In genomic region chr1:6579374-6580118, GRCh38 we compare ENCODE assay signal across 1 cellular context.
TF ChIP-seq lines count a peak whose summit lies in the region.

TSS of gene ZBTB48 (plus strand) at chr1:6579994. CDS start at chr1:6580610, 616 bp downstream.

TF ChIP-seq in HepG2, 621 proteins besides CTCF, POLR2A, EP300 and RAD21 (continued from another document and continues in another):
- TF ChIP-seq, protein P1, sequence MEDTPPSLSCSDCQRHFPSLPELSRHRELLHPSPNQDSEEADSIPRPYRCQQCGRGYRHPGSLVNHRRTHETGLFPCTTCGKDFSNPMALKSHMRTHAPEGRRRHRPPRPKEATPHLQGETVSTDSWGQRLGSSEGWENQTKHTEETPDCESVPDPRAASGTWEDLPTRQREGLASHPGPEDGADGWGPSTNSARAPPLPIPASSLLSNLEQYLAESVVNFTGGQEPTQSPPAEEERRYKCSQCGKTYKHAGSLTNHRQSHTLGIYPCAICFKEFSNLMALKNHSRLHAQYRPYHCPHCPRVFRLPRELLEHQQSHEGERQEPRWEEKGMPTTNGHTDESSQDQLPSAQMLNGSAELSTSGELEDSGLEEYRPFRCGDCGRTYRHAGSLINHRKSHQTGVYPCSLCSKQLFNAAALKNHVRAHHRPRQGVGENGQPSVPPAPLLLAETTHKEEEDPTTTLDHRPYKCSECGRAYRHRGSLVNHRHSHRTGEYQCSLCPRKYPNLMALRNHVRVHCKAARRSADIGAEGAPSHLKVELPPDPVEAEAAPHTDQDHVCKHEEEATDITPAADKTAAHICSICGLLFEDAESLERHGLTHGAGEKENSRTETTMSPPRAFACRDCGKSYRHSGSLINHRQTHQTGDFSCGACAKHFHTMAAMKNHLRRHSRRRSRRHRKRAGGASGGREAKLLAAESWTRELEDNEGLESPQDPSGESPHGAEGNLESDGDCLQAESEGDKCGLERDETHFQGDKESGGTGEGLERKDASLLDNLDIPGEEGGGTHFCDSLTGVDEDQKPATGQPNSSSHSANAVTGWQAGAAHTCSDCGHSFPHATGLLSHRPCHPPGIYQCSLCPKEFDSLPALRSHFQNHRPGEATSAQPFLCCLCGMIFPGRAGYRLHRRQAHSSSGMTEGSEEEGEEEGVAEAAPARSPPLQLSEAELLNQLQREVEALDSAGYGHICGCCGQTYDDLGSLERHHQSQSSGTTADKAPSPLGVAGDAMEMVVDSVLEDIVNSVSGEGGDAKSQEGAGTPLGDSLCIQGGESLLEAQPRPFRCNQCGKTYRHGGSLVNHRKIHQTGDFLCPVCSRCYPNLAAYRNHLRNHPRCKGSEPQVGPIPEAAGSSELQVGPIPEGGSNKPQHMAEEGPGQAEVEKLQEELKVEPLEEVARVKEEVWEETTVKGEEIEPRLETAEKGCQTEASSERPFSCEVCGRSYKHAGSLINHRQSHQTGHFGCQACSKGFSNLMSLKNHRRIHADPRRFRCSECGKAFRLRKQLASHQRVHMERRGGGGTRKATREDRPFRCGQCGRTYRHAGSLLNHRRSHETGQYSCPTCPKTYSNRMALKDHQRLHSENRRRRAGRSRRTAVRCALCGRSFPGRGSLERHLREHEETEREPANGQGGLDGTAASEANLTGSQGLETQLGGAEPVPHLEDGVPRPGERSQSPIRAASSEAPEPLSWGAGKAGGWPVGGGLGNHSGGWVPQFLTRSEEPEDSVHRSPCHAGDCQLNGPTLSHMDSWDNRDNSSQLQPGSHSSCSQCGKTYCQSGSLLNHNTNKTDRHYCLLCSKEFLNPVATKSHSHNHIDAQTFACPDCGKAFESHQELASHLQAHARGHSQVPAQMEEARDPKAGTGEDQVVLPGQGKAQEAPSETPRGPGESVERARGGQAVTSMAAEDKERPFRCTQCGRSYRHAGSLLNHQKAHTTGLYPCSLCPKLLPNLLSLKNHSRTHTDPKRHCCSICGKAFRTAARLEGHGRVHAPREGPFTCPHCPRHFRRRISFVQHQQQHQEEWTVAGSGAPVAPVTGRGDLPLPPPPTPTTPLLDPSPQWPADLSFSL (CRISPR knock-in tag; IDR thresholded peaks at IDR 0.05): no peak
- TF ChIP-seq ZNF839 (CRISPR knock-in tag; IDR thresholded peaks at IDR 0.05; ENCODE audit: borderline replicate concordance) (no peak), SOX13 (IDR thresholded peaks at IDR 0.05) (no peak), SOX13 (CRISPR knock-in tag; conservative IDR thresholded peaks at IDR 0.05 in 1 of 2, IDR thresholded peaks at IDR 0.05 in 1 of 2) (peak in 1 of 2 experiments; percentile 26; a peak in 1 of 4 replicates), RFX5 (IDR thresholded peaks at IDR 0.05; ENCODE audit: low read depth, low read length) (peak; percentile 60; the same call in 1 of the 2 replicates), EED (CRISPR knock-in tag; IDR thresholded peaks at IDR 0.05) (peak; percentile 81; the same call in 1 of the 2 replicates), ZNF274 (CRISPR knock-in tag; IDR thresholded peaks at IDR 0.05) (no peak; the same call in 1 of the 2 replicates), KIAA2018 (CRISPR knock-in tag; IDR thresholded peaks at IDR 0.05; ENCODE audit: borderline replicate concordance) (no peak), SRSF9 (IDR thresholded peaks at IDR 0.05; ENCODE audit: borderline replicate concordance, insufficient read depth, low read depth, low read length, poor library complexity, severe bottlenecking) (no peak), SALL1 (CRISPR knock-in tag; IDR thresholded peaks at IDR 0.05) (peak; percentile 43), ARID3A (IDR thresholded peaks at IDR 0.05; ENCODE audit: low read depth, low read length) (no peak), ZNF432 (CRISPR knock-in tag; IDR thresholded peaks at IDR 0.05; ENCODE audit: borderline replicate concordance) (no peak), ZBTB25 (CRISPR knock-in tag; IDR thresholded peaks at IDR 0.05) (no peak), ATF7-NPFF (CRISPR knock-in tag; IDR thresholded peaks at IDR 0.05; ENCODE audit: low read depth) (no peak; the same call in 1 of the 2 replicates), ZMYM4 (CRISPR knock-in tag; IDR thresholded peaks at IDR 0.05) (0 out of 2 replicates have a peak, but pooled peaks have one; percentile 36), ZNF10 (CRISPR knock-in tag; IDR thresholded peaks at IDR 0.05; ENCODE audit: borderline replicate concordance, low read depth) (no peak), ZNF878 (CRISPR knock-in tag; IDR thresholded peaks at IDR 0.05) (no peak), ARNTL (CRISPR knock-in tag; IDR thresholded peaks at IDR 0.05) (no peak), MYNN (CRISPR knock-in tag; IDR thresholded peaks at IDR 0.05; ENCODE audit: low read depth) (no peak), MED13 (CRISPR knock-in tag; IDR thresholded peaks at IDR 0.05) (no peak), PBX2 (CRISPR knock-in tag; IDR thresholded peaks at IDR 0.05) (no peak), ZNF577 (CRISPR knock-in tag; IDR thresholded peaks at IDR 0.05; ENCODE audit: borderline replicate concordance, low read depth) (no peak), FOSL1 (CRISPR knock-in tag; IDR thresholded peaks at IDR 0.05; ENCODE audit: borderline replicate concordance) (no peak), PCBP2 (optimal IDR thresholded peaks at IDR 0.05; ENCODE audit: low read depth, low read length, poor library complexity, severe bottlenecking) (no peak), ZNF614 (CRISPR knock-in tag; IDR thresholded peaks at IDR 0.05; ENCODE audit: borderline replicate concordance) (no peak)
- TF ChIP-seq, protein P2, sequence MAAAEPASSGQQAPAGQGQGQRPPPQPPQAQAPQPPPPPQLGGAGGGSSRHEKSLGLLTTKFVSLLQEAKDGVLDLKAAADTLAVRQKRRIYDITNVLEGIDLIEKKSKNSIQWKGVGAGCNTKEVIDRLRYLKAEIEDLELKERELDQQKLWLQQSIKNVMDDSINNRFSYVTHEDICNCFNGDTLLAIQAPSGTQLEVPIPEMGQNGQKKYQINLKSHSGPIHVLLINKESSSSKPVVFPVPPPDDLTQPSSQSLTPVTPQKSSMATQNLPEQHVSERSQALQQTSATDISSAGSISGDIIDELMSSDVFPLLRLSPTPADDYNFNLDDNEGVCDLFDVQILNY (CRISPR knock-in tag; conservative IDR thresholded peaks at IDR 0.05): no peak
- TF ChIP-seq, protein P3, sequence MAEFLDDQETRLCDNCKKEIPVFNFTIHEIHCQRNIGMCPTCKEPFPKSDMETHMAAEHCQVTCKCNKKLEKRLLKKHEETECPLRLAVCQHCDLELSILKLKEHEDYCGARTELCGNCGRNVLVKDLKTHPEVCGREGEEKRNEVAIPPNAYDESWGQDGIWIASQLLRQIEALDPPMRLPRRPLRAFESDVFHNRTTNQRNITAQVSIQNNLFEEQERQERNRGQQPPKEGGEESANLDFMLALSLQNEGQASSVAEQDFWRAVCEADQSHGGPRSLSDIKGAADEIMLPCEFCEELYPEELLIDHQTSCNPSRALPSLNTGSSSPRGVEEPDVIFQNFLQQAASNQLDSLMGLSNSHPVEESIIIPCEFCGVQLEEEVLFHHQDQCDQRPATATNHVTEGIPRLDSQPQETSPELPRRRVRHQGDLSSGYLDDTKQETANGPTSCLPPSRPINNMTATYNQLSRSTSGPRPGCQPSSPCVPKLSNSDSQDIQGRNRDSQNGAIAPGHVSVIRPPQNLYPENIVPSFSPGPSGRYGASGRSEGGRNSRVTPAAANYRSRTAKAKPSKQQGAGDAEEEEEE (CRISPR knock-in tag; IDR thresholded peaks at IDR 0.05; ENCODE audit: borderline replicate concordance): no peak
- TF ChIP-seq, protein P4, sequence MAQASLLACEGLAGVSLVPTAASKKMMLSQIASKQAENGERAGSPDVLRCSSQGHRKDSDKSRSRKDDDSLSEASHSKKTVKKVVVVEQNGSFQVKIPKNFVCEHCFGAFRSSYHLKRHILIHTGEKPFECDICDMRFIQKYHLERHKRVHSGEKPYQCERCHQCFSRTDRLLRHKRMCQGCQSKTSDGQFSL (CRISPR knock-in tag; IDR thresholded peaks at IDR 0.05): no peak
